In the genomic region with DNA sequence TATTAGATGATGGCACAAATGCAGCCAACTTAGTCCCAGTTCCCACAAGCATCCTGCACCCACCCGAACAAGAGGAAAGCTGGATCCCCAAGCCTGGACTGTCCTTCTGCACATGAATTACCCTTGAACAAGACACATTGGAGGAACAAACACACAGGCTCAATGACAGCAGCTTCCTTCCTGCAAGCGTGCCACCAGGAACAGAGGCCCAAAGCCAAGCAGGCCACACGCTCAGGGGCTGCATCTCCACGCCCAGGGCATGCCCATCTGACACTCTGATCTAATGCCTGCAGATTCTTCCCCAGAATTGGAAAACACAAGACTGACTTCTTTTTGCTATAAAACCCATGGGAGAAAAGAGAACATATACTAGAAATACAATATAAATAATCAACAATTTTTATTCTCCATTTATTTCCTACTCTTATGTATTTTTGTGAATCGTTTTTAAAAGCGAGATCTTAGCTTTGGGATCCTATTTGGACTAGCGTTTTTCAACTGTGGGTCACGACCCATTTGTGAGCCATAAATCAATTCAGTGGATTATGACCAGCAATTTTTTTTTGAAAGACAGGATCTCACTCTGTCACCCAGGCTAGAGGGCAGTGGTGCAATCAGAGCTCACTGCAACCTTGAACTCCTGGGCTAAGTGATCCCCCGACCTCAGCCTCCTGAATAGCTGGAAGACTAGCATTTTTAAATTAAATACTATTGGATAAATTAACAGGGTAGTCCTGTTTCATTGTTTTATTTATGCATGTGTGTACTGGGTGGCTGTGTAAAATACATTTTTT, we compare ENCODE assay signal across 1 cellular context.
TF ChIP-seq lines count a peak whose summit lies in the region.

No MANE protein-coding gene starts in this region.

TF ChIP-seq in HepG2, 621 proteins besides CTCF, POLR2A, EP300 and RAD21 (continues in another document):
- TF ChIP-seq HNF4A (CRISPR knock-in tag; IDR thresholded peaks at IDR 0.05) (peak; percentile 26; the same call in 1 of the 2 replicates), RXRB (CRISPR knock-in tag; IDR thresholded peaks at IDR 0.05; ENCODE audit: borderline replicate concordance) (0 out of 2 replicates have a peak, but pooled peaks have one; percentile 15), CBFB (CRISPR knock-in tag; IDR thresholded peaks at IDR 0.05) (no peak), HOXA7 (CRISPR knock-in tag; IDR thresholded peaks at IDR 0.05) (no peak), NFE2L2 (IDR thresholded peaks at IDR 0.05; ENCODE audit: low read length) (no peak), ESRRA (CRISPR knock-in tag; IDR thresholded peaks at IDR 0.05; ENCODE audit: low read depth) (no peak), MAFF (IDR thresholded peaks at IDR 0.05; ENCODE audit: low read depth, low read length) (no peak), ATAD3A (CRISPR knock-in tag; IDR thresholded peaks at IDR 0.05) (no peak), SYNCRIP (IDR thresholded peaks at IDR 0.05; ENCODE audit: insufficient read depth, low read depth, low read length) (no peak), HHEX (CRISPR knock-in tag; IDR thresholded peaks at IDR 0.05) (no peak), ZNF335 (CRISPR knock-in tag; IDR thresholded peaks at IDR 0.05) (no peak), KLF11 (CRISPR knock-in tag; IDR thresholded peaks at IDR 0.05) (no peak), NR2C2 (CRISPR knock-in tag; IDR thresholded peaks at IDR 0.05; ENCODE audit: borderline replicate concordance) (0 out of 2 replicates have a peak, but pooled peaks have one; percentile 16), TEAD3 (CRISPR knock-in tag; optimal IDR thresholded peaks at IDR 0.05; ENCODE audit: borderline replicate concordance) (no peak), FOXC1 (CRISPR knock-in tag; IDR thresholded peaks at IDR 0.05; ENCODE audit: borderline replicate concordance) (no peak), MIER2 (CRISPR knock-in tag; IDR thresholded peaks at IDR 0.05) (no peak), KLF6 (CRISPR knock-in tag; IDR thresholded peaks at IDR 0.05) (no peak), ZNF703 (CRISPR knock-in tag; IDR thresholded peaks at IDR 0.05; ENCODE audit: borderline replicate concordance) (no peak), ZBTB49 (CRISPR knock-in tag; IDR thresholded peaks at IDR 0.05; ENCODE audit: borderline replicate concordance) (no peak), RBFOX2 (IDR thresholded peaks at IDR 0.05; ENCODE audit: low read depth, low read length) (no peak)
- TF ChIP-seq, protein P1, sequence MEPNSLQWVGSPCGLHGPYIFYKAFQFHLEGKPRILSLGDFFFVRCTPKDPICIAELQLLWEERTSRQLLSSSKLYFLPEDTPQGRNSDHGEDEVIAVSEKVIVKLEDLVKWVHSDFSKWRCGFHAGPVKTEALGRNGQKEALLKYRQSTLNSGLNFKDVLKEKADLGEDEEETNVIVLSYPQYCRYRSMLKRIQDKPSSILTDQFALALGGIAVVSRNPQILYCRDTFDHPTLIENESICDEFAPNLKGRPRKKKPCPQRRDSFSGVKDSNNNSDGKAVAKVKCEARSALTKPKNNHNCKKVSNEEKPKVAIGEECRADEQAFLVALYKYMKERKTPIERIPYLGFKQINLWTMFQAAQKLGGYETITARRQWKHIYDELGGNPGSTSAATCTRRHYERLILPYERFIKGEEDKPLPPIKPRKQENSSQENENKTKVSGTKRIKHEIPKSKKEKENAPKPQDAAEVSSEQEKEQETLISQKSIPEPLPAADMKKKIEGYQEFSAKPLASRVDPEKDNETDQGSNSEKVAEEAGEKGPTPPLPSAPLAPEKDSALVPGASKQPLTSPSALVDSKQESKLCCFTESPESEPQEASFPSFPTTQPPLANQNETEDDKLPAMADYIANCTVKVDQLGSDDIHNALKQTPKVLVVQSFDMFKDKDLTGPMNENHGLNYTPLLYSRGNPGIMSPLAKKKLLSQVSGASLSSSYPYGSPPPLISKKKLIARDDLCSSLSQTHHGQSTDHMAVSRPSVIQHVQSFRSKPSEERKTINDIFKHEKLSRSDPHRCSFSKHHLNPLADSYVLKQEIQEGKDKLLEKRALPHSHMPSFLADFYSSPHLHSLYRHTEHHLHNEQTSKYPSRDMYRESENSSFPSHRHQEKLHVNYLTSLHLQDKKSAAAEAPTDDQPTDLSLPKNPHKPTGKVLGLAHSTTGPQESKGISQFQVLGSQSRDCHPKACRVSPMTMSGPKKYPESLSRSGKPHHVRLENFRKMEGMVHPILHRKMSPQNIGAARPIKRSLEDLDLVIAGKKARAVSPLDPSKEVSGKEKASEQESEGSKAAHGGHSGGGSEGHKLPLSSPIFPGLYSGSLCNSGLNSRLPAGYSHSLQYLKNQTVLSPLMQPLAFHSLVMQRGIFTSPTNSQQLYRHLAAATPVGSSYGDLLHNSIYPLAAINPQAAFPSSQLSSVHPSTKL (CRISPR knock-in tag; IDR thresholded peaks at IDR 0.05), result 0 out of 2 replicates have a peak, but pooled peaks have one; percentile 18
- TF ChIP-seq, protein P2, sequence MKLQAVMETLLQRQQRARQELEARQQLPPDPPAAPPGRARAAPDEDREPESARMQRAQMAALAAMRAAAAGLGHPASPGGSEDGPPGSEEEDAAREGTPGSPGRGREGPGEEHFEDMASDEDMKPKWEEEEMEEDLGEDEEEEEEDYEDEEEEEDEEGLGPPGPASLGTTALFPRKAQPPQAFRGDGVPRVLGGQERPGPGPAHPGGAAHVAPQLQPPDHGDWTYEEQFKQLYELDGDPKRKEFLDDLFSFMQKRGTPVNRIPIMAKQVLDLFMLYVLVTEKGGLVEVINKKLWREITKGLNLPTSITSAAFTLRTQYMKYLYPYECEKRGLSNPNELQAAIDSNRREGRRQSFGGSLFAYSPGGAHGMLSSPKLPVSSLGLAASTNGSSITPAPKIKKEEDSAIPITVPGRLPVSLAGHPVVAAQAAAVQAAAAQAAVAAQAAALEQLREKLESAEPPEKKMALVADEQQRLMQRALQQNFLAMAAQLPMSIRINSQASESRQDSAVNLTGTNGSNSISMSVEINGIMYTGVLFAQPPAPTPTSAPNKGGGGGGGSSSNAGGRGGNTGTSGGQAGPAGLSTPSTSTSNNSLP (IDR thresholded peaks at IDR 0.05; ENCODE audit: low read depth, low read length), result no peak
- TF ChIP-seq, protein P3, sequence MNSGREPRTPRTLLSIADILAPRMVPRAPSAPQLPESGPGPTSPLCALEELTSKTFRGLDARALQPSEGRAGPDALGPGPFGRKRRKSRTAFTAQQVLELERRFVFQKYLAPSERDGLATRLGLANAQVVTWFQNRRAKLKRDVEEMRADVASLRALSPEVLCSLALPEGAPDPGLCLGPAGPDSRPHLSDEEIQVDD (CRISPR knock-in tag; IDR thresholded peaks at IDR 0.05; ENCODE audit: borderline replicate concordance), result no peak
- TF ChIP-seq, protein P4, sequence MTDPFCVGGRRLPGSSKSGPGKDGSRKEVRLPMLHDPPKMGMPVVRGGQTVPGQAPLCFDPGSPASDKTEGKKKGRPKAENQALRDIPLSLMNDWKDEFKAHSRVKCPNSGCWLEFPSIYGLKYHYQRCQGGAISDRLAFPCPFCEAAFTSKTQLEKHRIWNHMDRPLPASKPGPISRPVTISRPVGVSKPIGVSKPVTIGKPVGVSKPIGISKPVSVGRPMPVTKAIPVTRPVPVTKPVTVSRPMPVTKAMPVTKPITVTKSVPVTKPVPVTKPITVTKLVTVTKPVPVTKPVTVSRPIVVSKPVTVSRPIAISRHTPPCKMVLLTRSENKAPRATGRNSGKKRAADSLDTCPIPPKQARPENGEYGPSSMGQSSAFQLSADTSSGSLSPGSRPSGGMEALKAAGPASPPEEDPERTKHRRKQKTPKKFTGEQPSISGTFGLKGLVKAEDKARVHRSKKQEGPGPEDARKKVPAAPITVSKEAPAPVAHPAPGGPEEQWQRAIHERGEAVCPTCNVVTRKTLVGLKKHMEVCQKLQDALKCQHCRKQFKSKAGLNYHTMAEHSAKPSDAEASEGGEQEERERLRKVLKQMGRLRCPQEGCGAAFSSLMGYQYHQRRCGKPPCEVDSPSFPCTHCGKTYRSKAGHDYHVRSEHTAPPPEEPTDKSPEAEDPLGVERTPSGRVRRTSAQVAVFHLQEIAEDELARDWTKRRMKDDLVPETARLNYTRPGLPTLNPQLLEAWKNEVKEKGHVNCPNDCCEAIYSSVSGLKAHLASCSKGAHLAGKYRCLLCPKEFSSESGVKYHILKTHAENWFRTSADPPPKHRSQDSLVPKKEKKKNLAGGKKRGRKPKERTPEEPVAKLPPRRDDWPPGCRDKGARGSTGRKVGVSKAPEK (CRISPR knock-in tag; IDR thresholded peaks at IDR 0.05; ENCODE audit: borderline replicate concordance), result no peak
- TF ChIP-seq, protein P5, sequence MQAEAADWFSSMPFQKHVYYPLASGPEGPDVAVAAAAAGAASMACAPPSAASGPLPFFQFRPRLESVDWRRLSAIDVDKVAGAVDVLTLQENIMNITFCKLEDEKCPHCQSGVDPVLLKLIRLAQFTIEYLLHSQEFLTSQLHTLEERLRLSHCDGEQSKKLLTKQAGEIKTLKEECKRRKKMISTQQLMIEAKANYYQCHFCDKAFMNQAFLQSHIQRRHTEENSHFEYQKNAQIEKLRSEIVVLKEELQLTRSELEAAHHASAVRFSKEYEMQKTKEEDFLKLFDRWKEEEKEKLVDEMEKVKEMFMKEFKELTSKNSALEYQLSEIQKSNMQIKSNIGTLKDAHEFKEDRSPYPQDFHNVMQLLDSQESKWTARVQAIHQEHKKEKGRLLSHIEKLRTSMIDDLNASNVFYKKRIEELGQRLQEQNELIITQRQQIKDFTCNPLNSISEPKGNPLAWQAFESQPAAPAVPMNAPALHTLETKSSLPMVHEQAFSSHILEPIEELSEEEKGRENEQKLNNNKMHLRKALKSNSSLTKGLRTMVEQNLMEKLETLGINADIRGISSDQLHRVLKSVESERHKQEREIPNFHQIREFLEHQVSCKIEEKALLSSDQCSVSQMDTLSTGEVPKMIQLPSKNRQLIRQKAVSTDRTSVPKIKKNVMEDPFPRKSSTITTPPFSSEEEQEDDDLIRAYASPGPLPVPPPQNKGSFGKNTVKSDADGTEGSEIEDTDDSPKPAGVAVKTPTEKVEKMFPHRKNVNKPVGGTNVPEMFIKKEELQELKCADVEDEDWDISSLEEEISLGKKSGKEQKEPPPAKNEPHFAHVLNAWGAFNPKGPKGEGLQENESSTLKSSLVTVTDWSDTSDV (CRISPR knock-in tag; IDR thresholded peaks at IDR 0.05), result no peak
- TF ChIP-seq, protein P6, sequence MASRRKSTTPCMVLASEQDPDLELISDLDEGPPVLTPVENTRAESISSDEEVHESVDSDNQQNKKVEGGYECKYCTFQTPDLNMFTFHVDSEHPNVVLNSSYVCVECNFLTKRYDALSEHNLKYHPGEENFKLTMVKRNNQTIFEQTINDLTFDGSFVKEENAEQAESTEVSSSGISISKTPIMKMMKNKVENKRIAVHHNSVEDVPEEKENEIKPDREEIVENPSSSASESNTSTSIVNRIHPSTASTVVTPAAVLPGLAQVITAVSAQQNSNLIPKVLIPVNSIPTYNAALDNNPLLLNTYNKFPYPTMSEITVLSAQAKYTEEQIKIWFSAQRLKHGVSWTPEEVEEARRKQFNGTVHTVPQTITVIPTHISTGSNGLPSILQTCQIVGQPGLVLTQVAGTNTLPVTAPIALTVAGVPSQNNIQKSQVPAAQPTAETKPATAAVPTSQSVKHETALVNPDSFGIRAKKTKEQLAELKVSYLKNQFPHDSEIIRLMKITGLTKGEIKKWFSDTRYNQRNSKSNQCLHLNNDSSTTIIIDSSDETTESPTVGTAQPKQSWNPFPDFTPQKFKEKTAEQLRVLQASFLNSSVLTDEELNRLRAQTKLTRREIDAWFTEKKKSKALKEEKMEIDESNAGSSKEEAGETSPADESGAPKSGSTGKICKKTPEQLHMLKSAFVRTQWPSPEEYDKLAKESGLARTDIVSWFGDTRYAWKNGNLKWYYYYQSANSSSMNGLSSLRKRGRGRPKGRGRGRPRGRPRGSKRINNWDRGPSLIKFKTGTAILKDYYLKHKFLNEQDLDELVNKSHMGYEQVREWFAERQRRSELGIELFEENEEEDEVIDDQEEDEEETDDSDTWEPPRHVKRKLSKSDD (CRISPR knock-in tag; IDR thresholded peaks at IDR 0.05; ENCODE audit: low read depth), result no peak
